ENCODE assay signal across 12 cellular contexts in genomic region chrX:119672252-119672825, GRCh38. TPM values are rescaled to one million over a fixed set of nuclear protein-coding genes. Genes with fewer than 3 reads are reported as not detected.
DNase-seq lines count a peak whose midpoint lies in the region; TF ChIP-seq lines count a peak whose summit lies in the region.
"Had no signal": no experiment of that assay in that cellular context is flagged by ENCODE, and none has a peak within 500 bp of the region (broad histone marks: within the 10 kb centered on the region; RNA-seq: fewer than 3 reads in every experiment).

No MANE protein-coding gene starts in this region.

- DNase-seq in DMS53 (lab: John Stamatoyannopoulos, UW) (peak; percentile 90), NCI-H2029 treated with DMSO at 0.1 percent for 48 hours (lab: John Stamatoyannopoulos, UW) (peak; percentile 77), lung microvascular endothelial cell (ENCODE audit: low read depth in 2 of 2) (peak; percentile 17 to 60), SKM-1 (lab: John Stamatoyannopoulos, UW; ENCODE audit: unreplicated experiment) (no peak)
- DNase-seq in activated naive CD4-positive, alpha-beta T cell treated with anti-CD3 and anti-CD28 coated beads, Interleukin-2, amount 50 U/mL, for 16 hours: no peak
- DNase-seq in activated CD4-positive, alpha-beta T cell treated with anti-CD3 and anti-CD28 coated beads, Interleukin-2, amount 10 ng/mL, durations not matched to agents 24 days and 14 days: no peak
- DNase-seq: activated effector memory CD4-positive, alpha-beta T cell treated with Interleukin-2 at 50 U/mL for 16 hours; EL; hippocampal formation; NCI-H226; stimulated activated naive CD4-positive, alpha-beta T cell had no signal

- H3K27me3 Mint-ChIP-seq in activated CD4-positive, alpha-beta T cell treated with anti-CD3 and anti-CD28 coated beads, Interleukin-2, amount 10 ng/mL, durations not matched to agents 24 days and 14 days: no peaks in the 10 kb centered on the region

- H3K9me3 Mint-ChIP-seq in activated CD4-positive, alpha-beta T cell treated with anti-CD3 and anti-CD28 coated beads, Interleukin-2, amount 10 ng/mL, durations not matched to agents 24 days and 14 days: no peaks in the 10 kb centered on the region

- peaks cover 17% of the 10 kb centered on the region for H3K4me1 Mint-ChIP-seq in activated CD4-positive, alpha-beta T cell treated with anti-CD3 and anti-CD28 coated beads, Interleukin-2, amount 10 ng/mL, durations not matched to agents 24 days and 14 days

- H3K27ac ChIP-seq in VCaP: peak overlapping the region; percentile 47

- no peak overlapping the region for H3K4me3 Mint-ChIP-seq in activated CD4-positive, alpha-beta T cell treated with anti-CD3 and anti-CD28 coated beads, Interleukin-2, amount 10 ng/mL, durations not matched to agents 24 days and 14 days

- H3K27ac Mint-ChIP-seq in activated CD4-positive, alpha-beta T cell treated with anti-CD3 and anti-CD28 coated beads, Interleukin-2, amount 10 ng/mL, durations not matched to agents 24 days and 14 days: no peak overlapping the region

- TF ChIP-seq CTCF in VCaP (conservative IDR thresholded peaks at IDR 0.05): no peak

- intact Hi-C loops in activated CD4-positive, alpha-beta T cell treated with anti-CD3 and anti-CD28 coated beads, Interleukin-2, amount 10 ng/mL, durations not matched to agents 24 days and 14 days (cut with micrococcal nuclease): no loop called here

- H3K36me3 Mint-ChIP-seq in activated CD4-positive, alpha-beta T cell treated with anti-CD3 and anti-CD28 coated beads, Interleukin-2, amount 10 ng/mL, durations not matched to agents 24 days and 14 days (ENCODE audit: low read depth): peaks cover 23% of the 10 kb centered on the region

RNA-seq across cellular contexts. Expression of gene SEPTIN6, which starts 20.6 kb away (rescaled TPM):
- total RNA-seq in lung microvascular endothelial cell: 16.1 and 16.3 TPM in 2 replicates
- total RNA-seq in activated CD4-positive, alpha-beta T cell treated with anti-CD3 and anti-CD28 coated beads, Interleukin-2, amount 10 ng/mL, durations not matched to agents 24 days and 14 days: 151 and 153 TPM in 2 replicates

Comparison
In these comparisons a context has a peak if more than half of its experiments do, and no peak if none do; other contexts are left out.
1. DNase-seq: peak in DMS53 (single experiment), NCI-H2029 treated with DMSO at 0.1 percent for 48 hours (single experiment) and lung microvascular endothelial cell (2 of 2); none in SKM-1 (single experiment), activated naive CD4-positive, alpha-beta T cell treated with anti-CD3 and anti-CD28 coated beads, Interleukin-2, amount 50 U/mL, for 16 hours (single experiment) and activated CD4-positive, alpha-beta T cell treated with anti-CD3 and anti-CD28 coated beads, Interleukin-2, amount 10 ng/mL, durations not matched to agents 24 days and 14 days (single experiment).